In genomic region chr9:129998491-129999122, GRCh38 we compare ENCODE assay signal across 11 cellular contexts. TPM values are rescaled to one million over a fixed set of nuclear protein-coding genes. Genes with fewer than 3 reads are reported as not detected.
A peak's percentile ranks its signal among the peaks of the same experiment; 100 is the strongest.
DNase-seq lines count a peak whose midpoint lies in the region; ATAC-seq and TF ChIP-seq lines count a peak whose summit lies in the region.
"Had no signal": no experiment of that assay in that cellular context is flagged by ENCODE, and none has a peak within 500 bp of the region (broad histone marks: within the 10 kb centered on the region; RNA-seq: fewer than 3 reads in every experiment).

No MANE protein-coding gene starts in this region.

- TF ChIP-seq CTCF in testis (IDR thresholded peaks at IDR 0.05) (no peak), WERI-Rb-1 (IDR thresholded peaks at IDR 0.05; ENCODE audit: low read depth, low read length) (no peak)

- no peak for ATAC-seq in GM18858 (IDR thresholded peaks at IDR 0.05; ENCODE audit: unreplicated experiment)
- ATAC-seq: GM23338 had no signal

- no peaks in the 10 kb centered on the region for H3K27me3 ChIP-seq in testis
- no peaks in the 10 kb centered on the region for H3K27me3 ChIP-seq in WERI-Rb-1 (ENCODE audit: insufficient read depth, low read depth, severe bottlenecking)
- H3K27me3 ChIP-seq: ascending aorta had no signal

- intact Hi-C loops in testis (cut with DNase I; ENCODE audit: low total_unique reads): no loop called here

- H3K9me3 ChIP-seq in testis: no peaks in the 10 kb centered on the region
- H3K9me3 ChIP-seq in WERI-Rb-1 (ENCODE audit: severe bottlenecking): no peaks in the 10 kb centered on the region
- H3K9me3 ChIP-seq: ascending aorta had no signal

- peaks cover 30% of the 10 kb centered on the region for H3K4me1 ChIP-seq in testis

- peak; percentile 58 for DNase-seq in activated naive CD4-positive, alpha-beta T cell treated with Interleukin-2 at 50 U/mL for 16 hours
- DNase-seq in activated naive CD4-positive, alpha-beta T cell (lab: John Stamatoyannopoulos, UW): no peak
- peak; percentile 49 for DNase-seq in activated CD8-positive, alpha-beta memory T cell treated with anti-CD3 and anti-CD28 coated beads, Interleukin-2, amount 50 U/mL, for 48 hours
- DNase-seq in fibroblast of peridontal ligament (ENCODE audit: extremely low read depth) (peak; percentile 23), testis (peak; percentile 59), GOT3 (lab: John Stamatoyannopoulos, UW) (no peak), WERI-Rb-1 (no peak)

- H3K36me3 ChIP-seq in testis (ENCODE audit: low read depth, missing control alignments): no peaks in the 10 kb centered on the region
- H3K36me3 ChIP-seq in WERI-Rb-1: no peaks in the 10 kb centered on the region; the same call in 1 of the 2 replicates
- H3K36me3 ChIP-seq: ascending aorta had no signal

- no peak for TF ChIP-seq POLR2A in testis (IDR thresholded peaks at IDR 0.05)

- H3K4me3 ChIP-seq in testis (no peak overlapping the region), WERI-Rb-1 (ENCODE audit: low read depth, low read length) (no peak overlapping the region)
- H3K4me3 ChIP-seq: ascending aorta, GM23338 had no signal

- H3K27ac ChIP-seq in testis: no peak overlapping the region
- no peak overlapping the region for H3K27ac ChIP-seq in WERI-Rb-1
- H3K27ac ChIP-seq: epithelial cell of prostate had no signal

- WGBS in testis, 2 donors: 43 to 61% methylated on average over 5 of the region's 5 CpGs

RNA-seq across cellular contexts. Expression of gene FNBP1, which starts 44.4 kb away (rescaled TPM):
- total RNA-seq in testis: 10 to 100 TPM; 76.6 to 89.2 TPM
- 37.9 TPM for polyA plus RNA-seq in testis (ENCODE audit: insufficient read depth, low read depth, low replicate concordance)

RNA-seq across cellular contexts. Expression of gene GPR107, which starts 55.1 kb away (rescaled TPM):
- 10 to 100 TPM; 49.1 to 53.4 TPM for total RNA-seq in testis
- 41.1 TPM for polyA plus RNA-seq in testis (ENCODE audit: insufficient read depth, low read depth, low replicate concordance)

Comparison
In these comparisons a context has a peak if more than half of its experiments do, and no peak if none do; other contexts are left out.
1. DNase-seq: peak in activated naive CD4-positive, alpha-beta T cell treated with Interleukin-2 at 50 U/mL for 16 hours (single experiment), activated CD8-positive, alpha-beta memory T cell treated with anti-CD3 and anti-CD28 coated beads, Interleukin-2, amount 50 U/mL, for 48 hours (single experiment), fibroblast of peridontal ligament (single experiment) and testis (single experiment); none in activated naive CD4-positive, alpha-beta T cell (0 of 4), GOT3 (single experiment) and WERI-Rb-1 (single experiment).